ENCODE assay signal across 17 cellular contexts in the genomic region with DNA sequence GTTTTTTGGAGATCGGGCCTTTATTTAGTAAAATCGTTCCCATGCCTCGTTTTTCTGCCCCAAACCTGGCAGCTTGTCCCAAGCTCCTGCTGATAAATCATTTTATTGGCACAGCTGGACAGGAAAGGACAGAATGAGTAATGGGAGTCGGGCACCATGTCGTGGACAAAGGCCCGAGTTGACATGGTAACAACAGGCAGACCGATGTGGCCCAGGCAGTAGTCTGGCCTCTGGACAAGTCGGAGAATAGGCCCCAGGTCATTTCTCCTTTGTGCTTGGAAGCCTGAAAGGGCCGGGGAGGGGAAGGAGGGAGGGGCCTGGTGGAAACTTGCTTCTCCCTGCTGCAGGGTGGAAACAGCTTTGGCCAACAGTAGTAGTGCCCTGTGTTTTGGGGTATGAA.
DNase-seq lines count a peak whose midpoint lies in the region; ATAC-seq and TF ChIP-seq lines count a peak whose summit lies in the region.
"Had no signal": no experiment of that assay in that cellular context is flagged by ENCODE, and none has a peak within 500 bp of the region (broad histone marks: within the 10 kb centered on the region; RNA-seq: fewer than 3 reads in every experiment).

No MANE protein-coding gene starts in this region.

- H3K4me1 ChIP-seq in body of pancreas: peaks cover 18% of the 10 kb centered on the region
- peaks cover 5 to 10% of the 10 kb centered on the region in 2 donors for H3K4me1 ChIP-seq in thoracic aorta (ENCODE audit: control insufficient read depth in 1 of 2, low read depth in 2 of 2)
- H3K4me1 ChIP-seq: BLaER1, HAP-1 had no signal

- 5 to 12% methylated on average over 8 to 9 of the region's 9 CpGs for WGBS in body of pancreas, 2 donors

- DNase-seq in NCI-H146 (lab: John Stamatoyannopoulos, UW) (peak; percentile 99), body of pancreas (peak; percentile 54 to 87 (median 78)), medulla oblongata (ENCODE audit: extremely low spot score) (peak; percentile 11), thoracic aorta (ENCODE audit: low spot score) (peak; percentile 5), SKM-1 treated with dmso at 0.1 percent for 144 hours (lab: John Stamatoyannopoulos, UW; ENCODE audit: unreplicated experiment) (no peak)
- DNase-seq: activated CD4-positive, CD25-positive, alpha-beta regulatory T cell treated with anti-CD3 and anti-CD28 coated beads, Interleukin-2, amount 50 U/mL, for 72 hours; activated CD8-positive, alpha-beta memory T cell treated with anti-CD3 and anti-CD28 coated beads, Interleukin-2, amount 10 ng/mL, durations not matched to agents 7 days and 5 days; activated gamma-delta T cell; NCI-H2081; NCI-H526; stimulated activated CD4-positive, alpha-beta T cell treated with anti-CD3 and anti-CD28 coated beads, Interleukin-4, amount 100 ng/mL, for 4 hours had no signal

- no peaks in the 10 kb centered on the region for H3K36me3 ChIP-seq in body of pancreas (replicated peaks in 1 of 2; ENCODE audit: insufficient read depth in 1 of 2, low read depth in 2 of 2)
- no peaks in the 10 kb centered on the region for H3K36me3 ChIP-seq in thoracic aorta
- H3K36me3 ChIP-seq: BLaER1, HAP-1, neutrophil had no signal

- intact Hi-C loops in body of pancreas (cut with DNase I): no loop called here

- H3K27me3 ChIP-seq in body of pancreas: no peaks in the 10 kb centered on the region
- H3K27me3 ChIP-seq in thoracic aorta (replicated peaks; ENCODE audit: insufficient read depth): no peaks in the 10 kb centered on the region
- H3K27me3 ChIP-seq: BLaER1, neutrophil had no signal

- TF ChIP-seq POLR2A in body of pancreas (IDR thresholded peaks at IDR 0.05): no peak
- no peak for TF ChIP-seq POLR2A in GM18505 (IDR thresholded peaks at IDR 0.05; ENCODE audit: borderline replicate concordance, extremely low read depth, insufficient read depth, insufficient read length)

- H3K9me3 ChIP-seq in body of pancreas (no peaks in the 10 kb centered on the region), thoracic aorta (no peaks in the 10 kb centered on the region)
- H3K9me3 ChIP-seq: HAP-1, neutrophil had no signal

- H3K27ac ChIP-seq in body of pancreas: peak overlapping the region in 3 of 4 donors; percentile 48 to 66 (median 58)
- no peak overlapping the region for H3K27ac ChIP-seq in thoracic aorta
- H3K27ac ChIP-seq: BLaER1, neutrophil, skin epidermis had no signal

- H3K4me3 ChIP-seq in body of pancreas (no peak overlapping the region), thoracic aorta (no peak overlapping the region)
- H3K4me3 ChIP-seq: BLaER1, HAP-1, skin epidermis had no signal

- TF ChIP-seq CTCF in body of pancreas (IDR thresholded peaks at IDR 0.05): no peak
- no peak for TF ChIP-seq CTCF in thoracic aorta (IDR thresholded peaks at IDR 0.05)

- ATAC-seq in body of pancreas (peak; percentile 95), thoracic aorta (ENCODE audit: insufficient number of reproducible peaks, low FRiP score, low read depth) (peak; percentile 73), GM18505 (IDR thresholded peaks at IDR 0.05; ENCODE audit: unreplicated experiment) (no peak), GM21529 (IDR thresholded peaks at IDR 0.05; ENCODE audit: unreplicated experiment) (no peak)
- ATAC-seq: activated CD8-positive, alpha-beta memory T cell treated with anti-CD3 and anti-CD28 coated beads, Interleukin-2, amount 10 ng/mL, durations not matched to agents 7 days and 5 days had no signal

Comparison
In these comparisons a context has a peak if more than half of its experiments do, and no peak if none do; other contexts are left out.
1. ATAC-seq: peak in body of pancreas (single experiment) and thoracic aorta (single experiment); none in GM18505 (single experiment) and GM21529 (single experiment).
2. H3K27ac ChIP-seq: peak in body of pancreas (3 of 4); none in thoracic aorta (0 of 2).